Comparison of ENCODE assay signal across 1 cellular context in the genomic region with DNA sequence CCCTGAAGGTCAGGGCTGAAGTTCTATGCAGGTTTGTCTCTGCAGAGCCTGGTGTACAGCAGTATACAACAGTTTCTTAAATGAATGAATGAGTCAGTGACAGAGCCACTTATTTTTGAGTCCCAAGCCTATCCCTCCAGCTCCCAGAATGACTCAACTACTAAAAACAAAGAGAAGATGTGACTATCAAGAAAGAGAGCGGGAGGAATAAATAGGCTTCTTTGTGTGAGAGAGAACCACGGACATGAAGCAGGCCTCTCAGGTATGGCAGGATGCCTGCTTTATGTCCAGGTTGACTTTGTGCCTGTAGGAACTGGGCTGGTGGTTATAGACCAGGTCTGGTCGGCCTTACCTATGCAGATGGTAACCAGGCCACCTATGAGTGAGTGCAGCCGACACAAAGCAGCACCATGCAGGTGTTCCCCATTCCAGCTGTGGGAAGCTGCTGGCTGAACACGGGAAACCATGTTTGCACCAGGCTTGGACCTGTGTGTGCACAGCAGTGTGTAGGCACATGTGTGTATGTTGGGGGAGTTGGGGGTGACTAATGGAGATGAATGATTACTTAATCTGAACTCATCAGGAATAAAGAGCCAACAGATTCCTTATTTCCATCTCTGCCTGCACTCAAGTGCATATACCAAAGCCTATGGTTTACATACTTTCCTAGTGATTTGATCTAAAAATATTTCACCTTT.
TF ChIP-seq lines count a peak whose summit lies in the region.

No MANE protein-coding gene starts in this region.

TF ChIP-seq in SK-N-SH, 30 proteins besides CTCF, POLR2A, EP300 and RAD21:
- TF ChIP-seq TCF12 (IDR thresholded peaks at IDR 0.05) (peak; percentile 93), GATA2 (CRISPR knock-in tag; IDR thresholded peaks at IDR 0.05) (no peak), POLR2AphosphoS5 (IDR thresholded peaks at IDR 0.05; ENCODE audit: low read depth, low read length) (no peak), RFX5 (IDR thresholded peaks at IDR 0.05; ENCODE audit: low read length) (no peak), GABPA (IDR thresholded peaks at IDR 0.05; ENCODE audit: low read depth) (no peak), JUND (IDR thresholded peaks at IDR 0.05) (peak; percentile 69), TEAD4 (IDR thresholded peaks at IDR 0.05; ENCODE audit: borderline replicate concordance, insufficient read depth) (peak; percentile 12; the same call in 1 of the 2 replicates), MEF2A (IDR thresholded peaks at IDR 0.05; ENCODE audit: borderline replicate concordance, low read depth) (peak; percentile 42; the same call in 1 of the 2 replicates), YY1 (IDR thresholded peaks at IDR 0.05; ENCODE audit: low read depth) (no peak), FOSL2 (IDR thresholded peaks at IDR 0.05; ENCODE audit: borderline replicate concordance, low read depth) (peak; percentile 72; the same call in 1 of the 2 replicates), MXI1 (IDR thresholded peaks at IDR 0.05; ENCODE audit: low read depth, low read length) (no peak)
- TF ChIP-seq, protein P1, sequence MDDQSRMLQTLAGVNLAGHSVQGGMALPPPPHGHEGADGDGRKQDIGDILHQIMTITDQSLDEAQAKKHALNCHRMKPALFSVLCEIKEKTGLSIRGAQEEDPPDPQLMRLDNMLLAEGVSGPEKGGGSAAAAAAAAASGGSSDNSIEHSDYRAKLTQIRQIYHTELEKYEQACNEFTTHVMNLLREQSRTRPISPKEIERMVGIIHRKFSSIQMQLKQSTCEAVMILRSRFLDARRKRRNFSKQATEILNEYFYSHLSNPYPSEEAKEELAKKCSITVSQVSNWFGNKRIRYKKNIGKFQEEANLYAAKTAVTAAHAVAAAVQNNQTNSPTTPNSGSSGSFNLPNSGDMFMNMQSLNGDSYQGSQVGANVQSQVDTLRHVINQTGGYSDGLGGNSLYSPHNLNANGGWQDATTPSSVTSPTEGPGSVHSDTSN (IDR thresholded peaks at IDR 0.05): peak; percentile 78
- TF ChIP-seq, protein P2, sequence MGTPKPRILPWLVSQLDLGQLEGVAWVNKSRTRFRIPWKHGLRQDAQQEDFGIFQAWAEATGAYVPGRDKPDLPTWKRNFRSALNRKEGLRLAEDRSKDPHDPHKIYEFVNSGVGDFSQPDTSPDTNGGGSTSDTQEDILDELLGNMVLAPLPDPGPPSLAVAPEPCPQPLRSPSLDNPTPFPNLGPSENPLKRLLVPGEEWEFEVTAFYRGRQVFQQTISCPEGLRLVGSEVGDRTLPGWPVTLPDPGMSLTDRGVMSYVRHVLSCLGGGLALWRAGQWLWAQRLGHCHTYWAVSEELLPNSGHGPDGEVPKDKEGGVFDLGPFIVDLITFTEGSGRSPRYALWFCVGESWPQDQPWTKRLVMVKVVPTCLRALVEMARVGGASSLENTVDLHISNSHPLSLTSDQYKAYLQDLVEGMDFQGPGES (IDR thresholded peaks at IDR 0.05; ENCODE audit: low read depth, low read length): no peak
- TF ChIP-seq, protein P3, sequence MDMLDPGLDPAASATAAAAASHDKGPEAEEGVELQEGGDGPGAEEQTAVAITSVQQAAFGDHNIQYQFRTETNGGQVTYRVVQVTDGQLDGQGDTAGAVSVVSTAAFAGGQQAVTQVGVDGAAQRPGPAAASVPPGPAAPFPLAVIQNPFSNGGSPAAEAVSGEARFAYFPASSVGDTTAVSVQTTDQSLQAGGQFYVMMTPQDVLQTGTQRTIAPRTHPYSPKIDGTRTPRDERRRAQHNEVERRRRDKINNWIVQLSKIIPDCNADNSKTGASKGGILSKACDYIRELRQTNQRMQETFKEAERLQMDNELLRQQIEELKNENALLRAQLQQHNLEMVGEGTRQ (IDR thresholded peaks at IDR 0.05; ENCODE audit: borderline replicate concordance, low read depth, low read length): no peak
